In the genomic region with DNA sequence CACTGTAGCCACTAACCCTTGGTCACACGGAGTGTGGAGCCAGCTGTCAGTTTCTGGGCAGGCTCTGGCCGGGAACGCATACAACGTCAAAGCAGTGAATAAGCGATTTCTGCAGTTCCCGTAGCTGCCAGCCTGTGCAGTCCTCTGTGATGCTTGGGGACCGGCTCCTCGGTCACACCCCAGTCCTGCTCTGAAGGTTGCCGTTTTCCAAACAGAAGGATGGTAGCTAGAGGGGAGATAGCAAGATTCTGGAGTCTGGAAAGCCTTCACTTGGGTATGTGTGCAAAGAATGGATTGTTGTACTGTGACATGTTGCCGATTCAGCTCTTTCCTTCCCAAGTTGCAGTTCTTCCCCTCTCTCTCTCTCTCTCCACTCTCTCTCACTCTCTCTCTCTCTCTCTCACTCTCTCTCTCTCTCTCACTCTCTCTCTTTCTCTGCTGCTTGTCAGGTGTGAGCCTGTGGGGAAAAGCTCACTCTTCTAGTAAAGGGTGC, we compare ENCODE assay signal across 1 cellular context.
A peak's percentile ranks its signal among the peaks of the same experiment; 100 is the strongest.
TF ChIP-seq lines count a peak whose summit lies in the region.

No MANE protein-coding gene starts in this region.

TF ChIP-seq in GM12878, 131 proteins besides CTCF, POLR2A, EP300 and RAD21 (continued from another document):
- TF ChIP-seq BACH1 (IDR thresholded peaks at IDR 0.05; ENCODE audit: borderline replicate concordance) (0 out of 2 replicates have a peak, but pooled peaks have one; percentile 31), FOXK2 (IDR thresholded peaks at IDR 0.05) (no peak), SIN3A (IDR thresholded peaks at IDR 0.05; ENCODE audit: low read depth, low read length) (no peak; the same call in 1 of the 2 replicates), JUNB (IDR thresholded peaks at IDR 0.05) (no peak; the same call in 1 of the 2 replicates), RFX5 (IDR thresholded peaks at IDR 0.05; ENCODE audit: low read depth, low read length) (no peak), RBBP5 (conservative IDR thresholded peaks at IDR 0.05) (no peak), BRCA1 (IDR thresholded peaks at IDR 0.05; ENCODE audit: low read depth, low read length) (no peak)
- TF ChIP-seq, protein P1, sequence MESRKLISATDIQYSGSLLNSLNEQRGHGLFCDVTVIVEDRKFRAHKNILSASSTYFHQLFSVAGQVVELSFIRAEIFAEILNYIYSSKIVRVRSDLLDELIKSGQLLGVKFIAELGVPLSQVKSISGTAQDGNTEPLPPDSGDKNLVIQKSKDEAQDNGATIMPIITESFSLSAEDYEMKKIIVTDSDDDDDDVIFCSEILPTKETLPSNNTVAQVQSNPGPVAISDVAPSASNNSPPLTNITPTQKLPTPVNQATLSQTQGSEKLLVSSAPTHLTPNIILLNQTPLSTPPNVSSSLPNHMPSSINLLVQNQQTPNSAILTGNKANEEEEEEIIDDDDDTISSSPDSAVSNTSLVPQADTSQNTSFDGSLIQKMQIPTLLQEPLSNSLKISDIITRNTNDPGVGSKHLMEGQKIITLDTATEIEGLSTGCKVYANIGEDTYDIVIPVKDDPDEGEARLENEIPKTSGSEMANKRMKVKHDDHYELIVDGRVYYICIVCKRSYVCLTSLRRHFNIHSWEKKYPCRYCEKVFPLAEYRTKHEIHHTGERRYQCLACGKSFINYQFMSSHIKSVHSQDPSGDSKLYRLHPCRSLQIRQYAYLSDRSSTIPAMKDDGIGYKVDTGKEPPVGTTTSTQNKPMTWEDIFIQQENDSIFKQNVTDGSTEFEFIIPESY (IDR thresholded peaks at IDR 0.05), result 0 out of 2 replicates have a peak, but pooled peaks have one; percentile 63
- TF ChIP-seq, protein P2, sequence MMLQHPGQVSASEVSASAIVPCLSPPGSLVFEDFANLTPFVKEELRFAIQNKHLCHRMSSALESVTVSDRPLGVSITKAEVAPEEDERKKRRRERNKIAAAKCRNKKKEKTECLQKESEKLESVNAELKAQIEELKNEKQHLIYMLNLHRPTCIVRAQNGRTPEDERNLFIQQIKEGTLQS (IDR thresholded peaks at IDR 0.05; ENCODE audit: borderline replicate concordance, extremely low read depth, low read depth, low read length), result no peak
- TF ChIP-seq, protein P3, sequence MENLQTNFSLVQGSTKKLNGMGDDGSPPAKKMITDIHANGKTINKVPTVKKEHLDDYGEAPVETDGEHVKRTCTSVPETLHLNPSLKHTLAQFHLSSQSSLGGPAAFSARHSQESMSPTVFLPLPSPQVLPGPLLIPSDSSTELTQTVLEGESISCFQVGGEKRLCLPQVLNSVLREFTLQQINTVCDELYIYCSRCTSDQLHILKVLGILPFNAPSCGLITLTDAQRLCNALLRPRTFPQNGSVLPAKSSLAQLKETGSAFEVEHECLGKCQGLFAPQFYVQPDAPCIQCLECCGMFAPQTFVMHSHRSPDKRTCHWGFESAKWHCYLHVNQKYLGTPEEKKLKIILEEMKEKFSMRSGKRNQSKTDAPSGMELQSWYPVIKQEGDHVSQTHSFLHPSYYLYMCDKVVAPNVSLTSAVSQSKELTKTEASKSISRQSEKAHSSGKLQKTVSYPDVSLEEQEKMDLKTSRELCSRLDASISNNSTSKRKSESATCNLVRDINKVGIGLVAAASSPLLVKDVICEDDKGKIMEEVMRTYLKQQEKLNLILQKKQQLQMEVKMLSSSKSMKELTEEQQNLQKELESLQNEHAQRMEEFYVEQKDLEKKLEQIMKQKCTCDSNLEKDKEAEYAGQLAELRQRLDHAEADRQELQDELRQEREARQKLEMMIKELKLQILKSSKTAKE (IDR thresholded peaks at IDR 0.05; ENCODE audit: low read depth, poor library complexity, severe bottlenecking), result peak; percentile 36
